ENCODE assay signal across 1 cellular context in genomic region chr17:81917565-81918332, GRCh38.
TF ChIP-seq lines count a peak whose summit lies in the region.

Gene SIRT7 (minus strand): TSS chr17:81918176. CDS start chr17:81918131, 45 bp downstream.

TF ChIP-seq in HepG2, 621 proteins besides CTCF, POLR2A, EP300 and RAD21 (continued from another document and continues in another):
- TF ChIP-seq PATZ1 (CRISPR knock-in tag; IDR thresholded peaks at IDR 0.05) (0 out of 2 replicates have a peak, but pooled peaks have one; percentile 15), ZNF687 (CRISPR knock-in tag; IDR thresholded peaks at IDR 0.05) (peak; percentile 58), LCORL (IDR thresholded peaks at IDR 0.05) (no peak), LCORL (CRISPR knock-in tag; IDR thresholded peaks at IDR 0.05) (no peak), PRPF4 (IDR thresholded peaks at IDR 0.05; ENCODE audit: low read depth, low read length, poor library complexity, severe bottlenecking) (no peak), ZNF720 (CRISPR knock-in tag; IDR thresholded peaks at IDR 0.05) (no peak), ZNF12 (CRISPR knock-in tag; IDR thresholded peaks at IDR 0.05) (no peak), ZSCAN20 (CRISPR knock-in tag; IDR thresholded peaks at IDR 0.05; ENCODE audit: borderline replicate concordance) (no peak), AKAP8 (CRISPR knock-in tag; IDR thresholded peaks at IDR 0.05) (peak; percentile 99), TBX3 (IDR thresholded peaks at IDR 0.05; ENCODE audit: borderline replicate concordance) (no peak), ZBTB4 (CRISPR knock-in tag; IDR thresholded peaks at IDR 0.05; ENCODE audit: borderline replicate concordance) (no peak), CREB3 (CRISPR knock-in tag; IDR thresholded peaks at IDR 0.05) (no peak), CSRNP2 (CRISPR knock-in tag; conservative IDR thresholded peaks at IDR 0.05; ENCODE audit: low read depth) (no peak), CCDC6 (CRISPR knock-in tag; IDR thresholded peaks at IDR 0.05) (no peak), ARID2 (CRISPR knock-in tag; IDR thresholded peaks at IDR 0.05; ENCODE audit: borderline replicate concordance) (no peak), ZNF747 (CRISPR knock-in tag; IDR thresholded peaks at IDR 0.05; ENCODE audit: borderline replicate concordance) (no peak), ZNF367 (CRISPR knock-in tag; IDR thresholded peaks at IDR 0.05; ENCODE audit: borderline replicate concordance) (no peak), AFF4 (CRISPR knock-in tag; IDR thresholded peaks at IDR 0.05) (no peak), ZNF788 (CRISPR knock-in tag; IDR thresholded peaks at IDR 0.05; ENCODE audit: borderline replicate concordance) (0 out of 2 replicates have a peak, but pooled peaks have one; percentile 29), ZNF275 (CRISPR knock-in tag; IDR thresholded peaks at IDR 0.05; ENCODE audit: borderline replicate concordance) (no peak), FOXK1 (CRISPR knock-in tag; IDR thresholded peaks at IDR 0.05; ENCODE audit: borderline replicate concordance, low read depth) (no peak), ZNF784 (CRISPR knock-in tag; IDR thresholded peaks at IDR 0.05; ENCODE audit: borderline replicate concordance) (no peak), ZHX1 (CRISPR knock-in tag; IDR thresholded peaks at IDR 0.05; ENCODE audit: low read depth) (0 out of 2 replicates have a peak, but pooled peaks have one; percentile 20), ZNF598 (CRISPR knock-in tag; IDR thresholded peaks at IDR 0.05; ENCODE audit: borderline replicate concordance) (no peak), MAFK (conservative IDR thresholded peaks at IDR 0.05 in 1 of 2, IDR thresholded peaks at IDR 0.05 in 1 of 2; ENCODE audit: low read length in 2 of 2) (no peak), PITX1 (CRISPR knock-in tag; IDR thresholded peaks at IDR 0.05) (no peak), THAP8 (CRISPR knock-in tag; IDR thresholded peaks at IDR 0.05; ENCODE audit: borderline replicate concordance) (no peak), ZNF235 (CRISPR knock-in tag; IDR thresholded peaks at IDR 0.05; ENCODE audit: borderline replicate concordance) (peak; percentile 62; the same call in 1 of the 2 replicates), SIX4 (CRISPR knock-in tag; IDR thresholded peaks at IDR 0.05) (no peak), ZFP41 (CRISPR knock-in tag; IDR thresholded peaks at IDR 0.05; ENCODE audit: borderline replicate concordance) (no peak), ZNF7 (CRISPR knock-in tag; IDR thresholded peaks at IDR 0.05) (no peak), HIVEP1 (CRISPR knock-in tag; IDR thresholded peaks at IDR 0.05) (no peak), PHF20 (CRISPR knock-in tag; IDR thresholded peaks at IDR 0.05) (peak; percentile 81), TCF7L2 (IDR thresholded peaks at IDR 0.05; ENCODE audit: low read depth, low read length) (no peak), ZMYM3 (CRISPR knock-in tag; IDR thresholded peaks at IDR 0.05) (no peak), ZNF652 (CRISPR knock-in tag; IDR thresholded peaks at IDR 0.05; ENCODE audit: borderline replicate concordance, low read depth) (no peak), ZBTB38 (CRISPR knock-in tag; IDR thresholded peaks at IDR 0.05) (no peak), MAFF (IDR thresholded peaks at IDR 0.05; ENCODE audit: low read depth, low read length) (no peak), ZNF782 (CRISPR knock-in tag; IDR thresholded peaks at IDR 0.05; ENCODE audit: borderline replicate concordance) (peak; percentile 53; the same call in 1 of the 2 replicates)
